Comparison of ENCODE assay signal across 2 cellular contexts in genomic region chr19:38034153-38034835, GRCh38.
TF ChIP-seq lines count a peak whose summit lies in the region.

No MANE protein-coding gene starts in this region.

TF ChIP-seq in IMR-90, 13 proteins besides CTCF, POLR2A, EP300 and RAD21 (continued from another document):
- TF ChIP-seq, protein P1, sequence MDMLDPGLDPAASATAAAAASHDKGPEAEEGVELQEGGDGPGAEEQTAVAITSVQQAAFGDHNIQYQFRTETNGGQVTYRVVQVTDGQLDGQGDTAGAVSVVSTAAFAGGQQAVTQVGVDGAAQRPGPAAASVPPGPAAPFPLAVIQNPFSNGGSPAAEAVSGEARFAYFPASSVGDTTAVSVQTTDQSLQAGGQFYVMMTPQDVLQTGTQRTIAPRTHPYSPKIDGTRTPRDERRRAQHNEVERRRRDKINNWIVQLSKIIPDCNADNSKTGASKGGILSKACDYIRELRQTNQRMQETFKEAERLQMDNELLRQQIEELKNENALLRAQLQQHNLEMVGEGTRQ (IDR thresholded peaks at IDR 0.05; ENCODE audit: low read depth, low read length) = no peak
- no peak for TF ChIP-seq MXI1 (IDR thresholded peaks at IDR 0.05; ENCODE audit: borderline replicate concordance, low read depth, low read length)
- TF ChIP-seq RFX5 (IDR thresholded peaks at IDR 0.05; ENCODE audit: low read depth, low read length) = no peak
- TF ChIP-seq, protein P2, sequence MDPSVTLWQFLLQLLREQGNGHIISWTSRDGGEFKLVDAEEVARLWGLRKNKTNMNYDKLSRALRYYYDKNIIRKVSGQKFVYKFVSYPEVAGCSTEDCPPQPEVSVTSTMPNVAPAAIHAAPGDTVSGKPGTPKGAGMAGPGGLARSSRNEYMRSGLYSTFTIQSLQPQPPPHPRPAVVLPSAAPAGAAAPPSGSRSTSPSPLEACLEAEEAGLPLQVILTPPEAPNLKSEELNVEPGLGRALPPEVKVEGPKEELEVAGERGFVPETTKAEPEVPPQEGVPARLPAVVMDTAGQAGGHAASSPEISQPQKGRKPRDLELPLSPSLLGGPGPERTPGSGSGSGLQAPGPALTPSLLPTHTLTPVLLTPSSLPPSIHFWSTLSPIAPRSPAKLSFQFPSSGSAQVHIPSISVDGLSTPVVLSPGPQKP (IDR thresholded peaks at IDR 0.05; ENCODE audit: borderline replicate concordance, low read depth, low read length) = no peak
TF ChIP-seq in IMR-90: peak in this region for 0.

TF ChIP-seq in WTC11, 78 proteins besides CTCF, POLR2A, EP300 and RAD21 (continued from another document):
- TF ChIP-seq, protein P3, sequence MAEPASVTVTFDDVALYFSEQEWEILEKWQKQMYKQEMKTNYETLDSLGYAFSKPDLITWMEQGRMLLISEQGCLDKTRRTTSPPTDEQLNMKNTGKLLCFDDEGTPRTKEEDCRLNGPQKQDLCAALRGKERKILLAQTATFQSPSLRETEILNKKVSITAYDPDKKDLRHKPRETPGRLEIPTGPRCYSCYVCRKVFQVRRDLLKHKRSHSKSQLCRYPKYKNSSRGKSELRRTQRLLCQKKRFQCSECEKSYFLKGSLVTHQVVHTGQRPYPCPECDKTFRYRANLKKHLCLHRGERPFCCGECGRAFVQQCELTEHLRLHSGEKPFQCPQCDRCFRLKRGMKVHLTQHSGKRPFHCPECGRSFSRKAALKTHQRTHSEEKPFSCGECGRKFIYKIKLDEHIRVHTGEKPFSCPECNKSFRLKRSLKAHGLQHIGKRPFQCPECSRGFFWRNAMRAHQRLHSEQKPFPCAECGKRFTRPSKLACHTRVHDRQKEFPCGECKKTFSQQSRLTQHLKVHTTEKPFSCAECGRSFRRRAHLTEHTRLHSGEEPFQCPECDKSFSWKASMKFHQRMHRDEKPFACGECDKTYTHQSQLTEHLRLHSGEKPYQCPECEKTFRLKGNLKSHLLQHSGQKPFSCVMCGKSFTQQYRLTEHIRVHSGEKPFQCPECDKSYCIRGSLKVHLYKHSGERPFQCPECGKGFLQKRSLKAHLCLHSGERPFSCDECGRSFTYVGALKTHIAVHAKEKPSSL (CRISPR knock-in tag; conservative IDR thresholded peaks at IDR 0.05) = no peak
- TF ChIP-seq NR2C2 (CRISPR knock-in tag; IDR thresholded peaks at IDR 0.05) (no peak), SOX15 (CRISPR knock-in tag; IDR thresholded peaks at IDR 0.05) (no peak), NR3C1 (CRISPR knock-in tag; conservative IDR thresholded peaks at IDR 0.05; ENCODE audit: low read depth) (no peak), ZBTB43 (CRISPR knock-in tag; IDR thresholded peaks at IDR 0.05) (no peak), FOXP1 (CRISPR knock-in tag; IDR thresholded peaks at IDR 0.05; ENCODE audit: borderline replicate concordance) (no peak), KAT7 (CRISPR knock-in tag; IDR thresholded peaks at IDR 0.05; ENCODE audit: borderline replicate concordance) (no peak), MXD4 (CRISPR knock-in tag; IDR thresholded peaks at IDR 0.05; ENCODE audit: borderline replicate concordance) (no peak), SP1 (CRISPR knock-in tag; conservative IDR thresholded peaks at IDR 0.05) (no peak), ZNF416 (CRISPR knock-in tag; IDR thresholded peaks at IDR 0.05) (no peak), CBFB (CRISPR knock-in tag; IDR thresholded peaks at IDR 0.05; ENCODE audit: low read depth) (no peak), CDX4 (CRISPR knock-in tag; IDR thresholded peaks at IDR 0.05; ENCODE audit: borderline replicate concordance) (no peak), ZBTB21 (CRISPR knock-in tag; IDR thresholded peaks at IDR 0.05; ENCODE audit: borderline replicate concordance) (no peak), NFATC4 (CRISPR knock-in tag; IDR thresholded peaks at IDR 0.05) (no peak)
- TF ChIP-seq, protein P4, sequence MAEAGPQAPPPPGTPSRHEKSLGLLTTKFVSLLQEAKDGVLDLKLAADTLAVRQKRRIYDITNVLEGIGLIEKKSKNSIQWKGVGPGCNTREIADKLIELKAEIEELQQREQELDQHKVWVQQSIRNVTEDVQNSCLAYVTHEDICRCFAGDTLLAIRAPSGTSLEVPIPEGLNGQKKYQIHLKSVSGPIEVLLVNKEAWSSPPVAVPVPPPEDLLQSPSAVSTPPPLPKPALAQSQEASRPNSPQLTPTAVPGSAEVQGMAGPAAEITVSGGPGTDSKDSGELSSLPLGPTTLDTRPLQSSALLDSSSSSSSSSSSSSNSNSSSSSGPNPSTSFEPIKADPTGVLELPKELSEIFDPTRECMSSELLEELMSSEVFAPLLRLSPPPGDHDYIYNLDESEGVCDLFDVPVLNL (CRISPR knock-in tag; IDR thresholded peaks at IDR 0.05; ENCODE audit: borderline replicate concordance, low read depth) = no peak
- TF ChIP-seq, protein P1 (CRISPR knock-in tag; IDR thresholded peaks at IDR 0.05) = no peak
